1 cellular context compared by ENCODE assay signal in genomic region chr4:3229328-3229727, GRCh38.
TF ChIP-seq lines count a peak whose summit lies in the region.

No MANE protein-coding gene starts in this region.

TF ChIP-seq in HepG2, 621 proteins besides CTCF, POLR2A, EP300 and RAD21 (continued from another document and continues in another):
- TF ChIP-seq HIC2 (CRISPR knock-in tag; IDR thresholded peaks at IDR 0.05; ENCODE audit: low read depth) (no peak), NR2F6 (IDR thresholded peaks at IDR 0.05) (no peak), NR2F6 (CRISPR knock-in tag; IDR thresholded peaks at IDR 0.05) (no peak), PATZ1 (CRISPR knock-in tag; IDR thresholded peaks at IDR 0.05) (no peak), HNRNPL (IDR thresholded peaks at IDR 0.05; ENCODE audit: low read depth, low read length) (0 out of 2 replicates have a peak, but pooled peaks have one; percentile 12), BRF2 (CRISPR knock-in tag; IDR thresholded peaks at IDR 0.05) (no peak), GZF1 (CRISPR knock-in tag; IDR thresholded peaks at IDR 0.05) (no peak), SRY (CRISPR knock-in tag; IDR thresholded peaks at IDR 0.05) (no peak), CC2D1A (CRISPR knock-in tag; IDR thresholded peaks at IDR 0.05) (no peak), RAD51 (IDR thresholded peaks at IDR 0.05; ENCODE audit: borderline replicate concordance) (0 out of 2 replicates have a peak, but pooled peaks have one; percentile 17), PHB2 (IDR thresholded peaks at IDR 0.05; ENCODE audit: partially characterized antibody) (no peak), ZNF574 (CRISPR knock-in tag; IDR thresholded peaks at IDR 0.05) (no peak), ATF2 (CRISPR knock-in tag; IDR thresholded peaks at IDR 0.05) (no peak), HCFC1 (IDR thresholded peaks at IDR 0.05; ENCODE audit: low read depth, low read length) (no peak), NCOA2 (CRISPR knock-in tag; IDR thresholded peaks at IDR 0.05) (no peak), NONO (IDR thresholded peaks at IDR 0.05) (0 out of 2 replicates have a peak, but pooled peaks have one; percentile 14), NONO (CRISPR knock-in tag; conservative IDR thresholded peaks at IDR 0.05) (no peak), RBAK (CRISPR knock-in tag; IDR thresholded peaks at IDR 0.05) (no peak), ZNF670 (CRISPR knock-in tag; IDR thresholded peaks at IDR 0.05; ENCODE audit: borderline replicate concordance) (no peak), ZNF512 (CRISPR knock-in tag; IDR thresholded peaks at IDR 0.05) (no peak), ZBTB43 (CRISPR knock-in tag; conservative IDR thresholded peaks at IDR 0.05) (no peak), ZNF576 (CRISPR knock-in tag; IDR thresholded peaks at IDR 0.05) (no peak), PTBP1 (IDR thresholded peaks at IDR 0.05; ENCODE audit: low read depth, low read length, poor library complexity, severe bottlenecking) (no peak), NCOR1 (IDR thresholded peaks at IDR 0.05; ENCODE audit: borderline replicate concordance, low read length) (no peak), ZNF335 (CRISPR knock-in tag; IDR thresholded peaks at IDR 0.05) (no peak), CREM (IDR thresholded peaks at IDR 0.05) (no peak), CREM (CRISPR knock-in tag; IDR thresholded peaks at IDR 0.05) (no peak), ZMYM3 (CRISPR knock-in tag; IDR thresholded peaks at IDR 0.05) (no peak), NFE2L2 (IDR thresholded peaks at IDR 0.05; ENCODE audit: low read length) (no peak), ZNF724P (CRISPR knock-in tag; IDR thresholded peaks at IDR 0.05; ENCODE audit: borderline replicate concordance) (no peak), ZBTB7A (CRISPR knock-in tag; IDR thresholded peaks at IDR 0.05) (no peak), ZNF30 (CRISPR knock-in tag; IDR thresholded peaks at IDR 0.05) (no peak), ZHX1 (CRISPR knock-in tag; IDR thresholded peaks at IDR 0.05; ENCODE audit: low read depth) (peak; percentile 48; the same call in 1 of the 2 replicates), DMTF1 (CRISPR knock-in tag; IDR thresholded peaks at IDR 0.05) (no peak), ZSCAN21 (CRISPR knock-in tag; IDR thresholded peaks at IDR 0.05; ENCODE audit: borderline replicate concordance) (0 out of 2 replicates have a peak, but pooled peaks have one; percentile 36), ZNF17 (CRISPR knock-in tag; IDR thresholded peaks at IDR 0.05) (no peak), ZNF253 (CRISPR knock-in tag; IDR thresholded peaks at IDR 0.05; ENCODE audit: borderline replicate concordance) (no peak), HNF4G (IDR thresholded peaks at IDR 0.05; ENCODE audit: borderline replicate concordance, low read depth, low read length) (no peak), HNF4G (CRISPR knock-in tag; IDR thresholded peaks at IDR 0.05; ENCODE audit: borderline replicate concordance, low read depth) (no peak), XBP1 (CRISPR knock-in tag; IDR thresholded peaks at IDR 0.05) (no peak), NBN (conservative IDR thresholded peaks at IDR 0.05) (peak; percentile 45; the same call in 1 of the 2 replicates), ZNF691 (CRISPR knock-in tag; IDR thresholded peaks at IDR 0.05; ENCODE audit: borderline replicate concordance, low read depth) (no peak), CCDC6 (CRISPR knock-in tag; IDR thresholded peaks at IDR 0.05) (no peak), ZFP1 (CRISPR knock-in tag; IDR thresholded peaks at IDR 0.05) (no peak)
